In the genomic region with DNA sequence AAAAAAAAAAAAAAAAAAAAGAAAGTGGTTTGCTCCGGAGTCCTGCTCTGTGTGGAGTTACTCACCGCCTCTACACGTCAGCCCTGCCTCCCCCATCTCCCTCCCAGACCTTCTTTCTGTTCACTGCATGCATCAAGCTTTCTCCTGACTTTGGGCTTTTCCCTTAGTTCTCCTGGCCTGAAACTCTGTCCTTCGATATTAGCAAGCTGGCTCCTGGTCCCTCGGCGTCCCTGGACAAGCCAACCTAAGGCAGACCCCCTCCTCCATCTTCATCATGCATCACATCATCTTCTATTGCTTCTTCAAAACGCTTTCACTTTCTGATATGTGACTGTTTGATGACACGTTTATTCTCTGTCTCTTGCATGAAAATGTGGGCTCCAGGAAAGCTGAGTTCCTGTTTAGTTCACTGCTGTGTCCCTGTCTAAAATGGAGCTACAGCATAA, we compare ENCODE assay signal across 9 cellular contexts. TPM values are rescaled to one million over a fixed set of nuclear protein-coding genes. Genes with fewer than 3 reads are reported as not detected.
DNase-seq lines count a peak whose midpoint lies in the region; ATAC-seq, FAIRE-seq and TF ChIP-seq lines count a peak whose summit lies in the region.
"Had no signal": no experiment of that assay in that cellular context is flagged by ENCODE, and none has a peak within 500 bp of the region (broad histone marks: within the 10 kb centered on the region; RNA-seq: fewer than 3 reads in every experiment).

No MANE protein-coding gene starts in this region.

- H4K20me1 ChIP-seq in astrocyte (ENCODE audit: insufficient read depth, low read length): no peaks in the 10 kb centered on the region

- H3K27me3 Mint-ChIP-seq in CD4-positive, CD25-positive, alpha-beta regulatory T cell: no peaks in the 10 kb centered on the region
- H3K27me3 Mint-ChIP-seq in astrocyte (ENCODE audit: low read depth, unreplicated experiment) (peaks cover 2% of the 10 kb centered on the region), Caco-2 (ENCODE audit: insufficient read depth, unreplicated experiment) (no peaks in the 10 kb centered on the region)

- H3K9me3 Mint-ChIP-seq in CD4-positive, CD25-positive, alpha-beta regulatory T cell: no peaks in the 10 kb centered on the region
- H3K9me3 Mint-ChIP-seq in astrocyte (ENCODE audit: unreplicated experiment) (peaks cover 11% of the 10 kb centered on the region), Caco-2 (ENCODE audit: unreplicated experiment) (no peaks in the 10 kb centered on the region)

- no peaks in the 10 kb centered on the region for H3K36me3 ChIP-seq in CD4-positive, CD25-positive, alpha-beta regulatory T cell (ENCODE audit: control insufficient read depth, insufficient read depth, low read length)
- H3K36me3 ChIP-seq in KOPT-K1 (ENCODE audit: insufficient read depth, low read length): no peaks in the 10 kb centered on the region
- no peaks in the 10 kb centered on the region for H3K36me3 ChIP-seq in astrocyte (ENCODE audit: insufficient read depth, low read length)
- H3K36me3 ChIP-seq in Caco-2 (ENCODE audit: control insufficient read depth, insufficient read depth, low read length): no peaks in the 10 kb centered on the region

- H3K36me3 Mint-ChIP-seq in CD4-positive, CD25-positive, alpha-beta regulatory T cell: no peaks in the 10 kb centered on the region
- H3K36me3 Mint-ChIP-seq in astrocyte (ENCODE audit: low read depth, unreplicated experiment) (no peaks in the 10 kb centered on the region), Caco-2 (ENCODE audit: insufficient read depth, unreplicated experiment) (no peaks in the 10 kb centered on the region)

- FAIRE-seq in astrocyte (lab: Jason Lieb, UNC): no peak

- H3K9me3 ChIP-seq in CD4-positive, CD25-positive, alpha-beta regulatory T cell (ENCODE audit: control insufficient read depth in 2 of 2, low read length in 2 of 2): no peaks in the 10 kb centered on the region
- no peaks in the 10 kb centered on the region for H3K9me3 ChIP-seq in KOPT-K1 (ENCODE audit: insufficient read depth, low read length, poor library complexity, severe bottlenecking)
- H3K9me3 ChIP-seq in astrocyte (ENCODE audit: insufficient read depth, low read depth, low read length): no peaks in the 10 kb centered on the region
- H3K9me3 ChIP-seq in Caco-2: no peaks in the 10 kb centered on the region; the same call in 1 of the 2 replicates

- ATAC-seq in CD4-positive, CD25-positive, alpha-beta regulatory T cell (ENCODE audit: low read depth in 2 of 2): peak; percentile 43 to 46
- ATAC-seq in GM21381 (IDR thresholded peaks at IDR 0.05; ENCODE audit: unreplicated experiment): peak; percentile 73

- CTCF ChIA-PET in Caco-2 (lab: Charles Lee): no interaction called here

- intact Hi-C loops in Caco-2 (cut with micrococcal nuclease; ENCODE audit: unreplicated experiment): loop anchor here (2.0 kb wide), 1 partner anchor 1128 kb away; no protein-coding TSS in a partner anchor

- no peak overlapping the region for H3K27ac ChIP-seq in CD4-positive, CD25-positive, alpha-beta regulatory T cell (ENCODE audit: insufficient read depth, low read length, poor library complexity, severe bottlenecking)
- H3K27ac ChIP-seq in KOPT-K1 (ENCODE audit: low read depth, low read length, poor library complexity, severe bottlenecking) (peak overlapping the region; percentile 42), astrocyte (ENCODE audit: low read depth, low read length) (no peak overlapping the region)
- H3K27ac ChIP-seq: parathyroid adenoma had no signal

- peak in 1 of 3 donors; percentile 50 for DNase-seq in CD4-positive, CD25-positive, alpha-beta regulatory T cell
- DNase-seq in astrocyte (ENCODE audit: low read depth) (peak; percentile 14), SW 1271 (lab: John Stamatoyannopoulos, UW) (no peak), NCI-H69 (lab: John Stamatoyannopoulos, UW) (no peak), NCI-H524 (lab: John Stamatoyannopoulos, UW) (no peak), Caco-2 (no peak)

- H3K9ac ChIP-seq in astrocyte (ENCODE audit: low read length): peak overlapping the region; percentile 24
- H3K9ac ChIP-seq: parathyroid adenoma had no signal

- peak overlapping the region; percentile 57 for H2AFZ ChIP-seq in astrocyte (ENCODE audit: low read depth, low read length)
- H2AFZ ChIP-seq: parathyroid adenoma had no signal

- peaks cover 5 to 7% (median 6%) of the 10 kb centered on the region in 4 donors for H3K4me1 Mint-ChIP-seq in CD4-positive, CD25-positive, alpha-beta regulatory T cell
- H3K4me1 Mint-ChIP-seq in astrocyte (ENCODE audit: low read depth, unreplicated experiment) (no peaks in the 10 kb centered on the region), Caco-2 (ENCODE audit: low read depth, unreplicated experiment) (no peaks in the 10 kb centered on the region)

- POLR2A ChIA-PET in Caco-2 (lab: Charles Lee): no interaction called here

- H3K27ac Mint-ChIP-seq in CD4-positive, CD25-positive, alpha-beta regulatory T cell: peak overlapping the region in 1 of 3 donors; percentile 47
- H3K27ac Mint-ChIP-seq in astrocyte (ENCODE audit: unreplicated experiment) (no peak overlapping the region), Caco-2 (ENCODE audit: unreplicated experiment) (no peak overlapping the region)

- no peaks in the 10 kb centered on the region for H3K27me3 ChIP-seq in CD4-positive, CD25-positive, alpha-beta regulatory T cell (ENCODE audit: control insufficient read depth, insufficient read depth, low read length)
- H3K27me3 ChIP-seq in astrocyte (ENCODE audit: insufficient read depth, low read length) (no peaks in the 10 kb centered on the region), Caco-2 (replicated peaks; ENCODE audit: control insufficient read depth, insufficient read depth, low read length) (no peaks in the 10 kb centered on the region)

- H3K4me3 ChIP-seq in CD4-positive, CD25-positive, alpha-beta regulatory T cell (ENCODE audit: low read depth, low read length): no peak overlapping the region
- no peak overlapping the region for H3K4me3 ChIP-seq in astrocyte (ENCODE audit: insufficient read depth, low read depth, low read length)
- no peak overlapping the region for H3K4me3 ChIP-seq in Caco-2 (ENCODE audit: low read depth, low read length)

- H3K4me3 Mint-ChIP-seq in CD4-positive, CD25-positive, alpha-beta regulatory T cell: peak overlapping the region in 2 of 4 donors; percentile 5 to 27
- H3K4me3 Mint-ChIP-seq in astrocyte (ENCODE audit: unreplicated experiment) (no peak overlapping the region), Caco-2 (ENCODE audit: unreplicated experiment) (no peak overlapping the region)

- H3K4me2 ChIP-seq in astrocyte (ENCODE audit: low read length): peak overlapping the region; percentile 75

- TF ChIP-seq CTCF in astrocyte (IDR thresholded peaks at IDR 0.05; ENCODE audit: insufficient read depth, low read depth, low read length) (no peak), Caco-2 (IDR thresholded peaks at IDR 0.05; ENCODE audit: insufficient read depth in 1 of 2, low read depth in 1 of 2, low read length in 1 of 2, severe bottlenecking in 1 of 2, unreplicated experiment in 1 of 2) (no peak)

- no peaks in the 10 kb centered on the region for H3K4me1 ChIP-seq in CD4-positive, CD25-positive, alpha-beta regulatory T cell (ENCODE audit: control insufficient read depth, insufficient read depth, low read length, poor library complexity, severe bottlenecking)
- H3K4me1 ChIP-seq in astrocyte (ENCODE audit: insufficient read depth, low read length) (peaks cover 12% of the 10 kb centered on the region), Caco-2 (no peaks in the 10 kb centered on the region)
- H3K4me1 ChIP-seq: parathyroid adenoma had no signal

- no peaks in the 10 kb centered on the region for H3K79me2 ChIP-seq in astrocyte (ENCODE audit: insufficient read depth, low read length)
- H3K79me2 ChIP-seq: parathyroid adenoma had no signal

- no TSS peak for BruUV-seq in Caco-2 (replicated peaks; lab: Mats Ljungman, UMichigan)

RNA-seq across cellular contexts. Expression of gene SLC15A4, which starts 40.6 kb away (rescaled TPM):
- 12.4 TPM for total RNA-seq in CD4-positive, CD25-positive, alpha-beta regulatory T cell
- 1 to 10 TPM; 1.7 to 6.0 (median 2.5) TPM for polyA plus RNA-seq in CD4-positive, CD25-positive, alpha-beta regulatory T cell
- total RNA-seq in astrocyte: 11.9 and 12.4 TPM in 2 replicates
- 17.8 and 19.6 TPM in 2 replicates for total RNA-seq in Caco-2 (2022)
